Comparison of ENCODE assay signal across 8 cellular contexts in the genomic region with DNA sequence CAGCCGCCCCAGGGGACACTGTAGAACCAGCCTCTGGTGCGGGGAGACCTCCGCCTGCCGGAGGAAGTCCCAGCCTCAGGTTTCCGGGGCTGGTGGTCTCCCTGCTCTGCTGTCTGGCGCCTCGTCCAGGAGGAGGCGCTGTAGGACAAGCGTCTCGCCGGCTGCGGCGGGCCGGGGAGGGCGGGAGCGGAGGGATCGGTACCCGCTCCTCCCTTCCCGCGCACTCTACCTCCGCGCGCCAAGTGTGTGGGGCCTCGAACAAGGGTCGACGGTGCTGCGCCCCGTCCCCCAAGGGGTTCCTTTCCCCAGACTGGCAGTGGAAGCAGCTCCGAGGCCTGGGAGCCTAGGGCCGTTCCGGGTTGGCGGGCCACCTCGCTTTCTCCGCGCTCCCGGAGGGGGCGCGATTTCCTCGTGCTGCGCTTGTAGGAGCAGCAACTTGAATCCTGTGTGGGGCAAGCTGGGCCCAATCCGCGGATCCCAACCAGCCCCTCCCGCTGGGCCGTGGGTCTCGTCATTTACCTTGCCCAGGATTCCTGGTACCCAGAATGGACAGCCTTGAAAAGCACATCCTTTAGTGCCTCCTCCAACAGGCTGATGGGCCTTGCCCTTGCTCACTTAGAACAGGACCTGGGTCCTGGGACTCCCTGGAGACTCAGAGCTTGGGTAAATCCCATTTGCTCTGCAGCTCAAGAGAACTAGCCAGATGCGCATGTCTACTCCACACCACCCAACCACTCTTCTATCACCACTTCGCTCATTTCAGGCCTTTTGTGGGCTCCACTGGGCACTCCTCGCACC. TPM values are rescaled to one million over a fixed set of nuclear protein-coding genes. Genes with fewer than 3 reads are reported as not detected.
DNase-seq lines count a peak whose midpoint lies in the region; ATAC-seq and TF ChIP-seq lines count a peak whose summit lies in the region.

No MANE protein-coding gene starts in this region.

- H3K27me3 ChIP-seq in BLaER1 treated with 17β-estradiol and CSF1 and Interleukin-3, amounts not matched to agents 10 nM and 100 nM = peaks cover 50 to 86% (median 62%) of the 10 kb centered on the region in 11 experiments
- H3K27me3 ChIP-seq in esophagus squamous epithelium = peaks cover 13 to 100% (median 29%) of the 10 kb centered on the region in 4 donors

- TF ChIP-seq POLR2A in esophagus squamous epithelium (IDR thresholded peaks at IDR 0.05) = no peak

- no peak overlapping the region for H3K27ac ChIP-seq in BLaER1 treated with 17β-estradiol and CSF1 and Interleukin-3, amounts not matched to agents 10 nM and 100 nM
- peak overlapping the region; percentile 18 to 66 (median 62) for H3K27ac ChIP-seq in esophagus squamous epithelium

- DNase-seq in NCI-H82 treated with DMSO at 0.1 percent for 48 hours (lab: John Stamatoyannopoulos, UW; ENCODE audit: unreplicated experiment) = peak; percentile 76
- peak; percentile 89 for DNase-seq in activated CD8-positive, alpha-beta memory T cell treated with anti-CD3 and anti-CD28 coated beads, Interleukin-2, amount 50 U/mL, for 48 hours
- no peak for DNase-seq in esophagus squamous epithelium (lab: John Stamatoyannopoulos, UW)
- DNase-seq in myocyte (ENCODE audit: low read depth) = peak; percentile 75
- DNase-seq in stimulated activated naive CD4-positive, alpha-beta T cell (lab: John Stamatoyannopoulos, UW) = peak; percentile 37 to 57 (median 46)

- H3K9ac ChIP-seq in BLaER1 treated with 17β-estradiol and CSF1 and Interleukin-3, amounts not matched to agents 10 nM and 100 nM = no peak overlapping the region

- H3K4me2 ChIP-seq in BLaER1 treated with 17β-estradiol and CSF1 and Interleukin-3, amounts not matched to agents 10 nM and 100 nM = peak overlapping the region in 8 of 11 experiments; percentile 18 to 60 (median 35); a peak in 11 of 22 replicates

- intact Hi-C loops in esophagus squamous epithelium (cut with DNase I) = loop anchor here (5.0 to 10.0 kb wide), 2 partner anchors 314 to 497 kb away; no protein-coding TSS in a partner anchor

- peak; percentile 76 to 95 (median 88) for TF ChIP-seq CTCF in esophagus squamous epithelium (IDR thresholded peaks at IDR 0.05)

- H3K9me3 ChIP-seq in BLaER1 treated with 17β-estradiol and CSF1 and Interleukin-3, amounts not matched to agents 10 nM and 100 nM (replicated peaks in 1 of 11) = peaks cover 10 to 39% (median 25%) of the 10 kb centered on the region in 11 experiments; a peak in 20 of 22 replicates
- no peaks in the 10 kb centered on the region for H3K9me3 ChIP-seq in esophagus squamous epithelium

- peaks cover 6 to 12% (median 11%) of the 10 kb centered on the region in 10 experiments; a peak in 17 of 20 replicates for H3K4me1 ChIP-seq in BLaER1 treated with 17β-estradiol and CSF1 and Interleukin-3, amounts not matched to agents 10 nM and 100 nM
- H3K4me1 ChIP-seq in esophagus squamous epithelium = peaks cover 0 to 32% (median 9%) of the 10 kb centered on the region in 3 donors

- ATAC-seq in GM18907 (IDR thresholded peaks at IDR 0.05; ENCODE audit: unreplicated experiment) (peak; percentile 94), HG03108 (IDR thresholded peaks at IDR 0.05; ENCODE audit: unreplicated experiment) (peak; percentile 90)

- peak overlapping the region in 2 of 10 experiments; percentile 36 to 40; a peak in 3 of 20 replicates for H3K4me3 ChIP-seq in BLaER1 treated with 17β-estradiol and CSF1 and Interleukin-3, amounts not matched to agents 10 nM and 100 nM
- peak overlapping the region; percentile 37 to 67 (median 44) for H3K4me3 ChIP-seq in esophagus squamous epithelium

- H3K36me3 ChIP-seq in BLaER1 treated with 17β-estradiol and CSF1 and Interleukin-3, amounts not matched to agents 10 nM and 100 nM = no peaks in the 10 kb centered on the region
- H3K36me3 ChIP-seq in esophagus squamous epithelium = no peaks in the 10 kb centered on the region

- H4K20me1 ChIP-seq in BLaER1 treated with 17β-estradiol and CSF1 and Interleukin-3, amounts not matched to agents 10 nM and 100 nM = no peaks in the 10 kb centered on the region

- 37 to 57% methylated on average over 5 to 8 of the region's 48 CpGs for WGBS in esophagus squamous epithelium, 2 donors

RNA-seq across cellular contexts. Expression of a gene that starts 10.6 kb away (rescaled TPM):
- total RNA-seq in esophagus squamous epithelium = 1 to 10 TPM in 1 of 4 donors, under 1 TPM in 1, not detected in 2; 0.31 to 2.5 TPM
- not detected in 2 replicates for total RNA-seq in myocyte
- polyA plus RNA-seq in myocyte (2012) = 0.16 TPM

RNA-seq across cellular contexts. Expression of a gene that starts 11.2 kb away (rescaled TPM):
- total RNA-seq in esophagus squamous epithelium (1 to 10 TPM in 3 of 4 donors, not detected in 1; 1.2 to 4.6 (median 1.2) TPM), myocyte (0.88 and 2.2 TPM in 2 replicates)
- 2.3 TPM for polyA plus RNA-seq in myocyte (2012)

RNA-seq across cellular contexts. Expression of a gene that starts 16.4 kb away (rescaled TPM):
- total RNA-seq in esophagus squamous epithelium = 1 to 10 TPM in 2 of 4 donors, under 1 TPM in 1, not detected in 1; 0.40 to 2.9 (median 1.5) TPM
- not detected in 2 replicates for total RNA-seq in myocyte
- polyA plus RNA-seq in myocyte (2012) = 0.11 TPM

RNA-seq across cellular contexts. Expression of a gene that starts 18.2 kb away (rescaled TPM):
- total RNA-seq in esophagus squamous epithelium = 1 to 10 TPM in 1 of 4 donors, under 1 TPM in 1, not detected in 2; 0.61 to 3.4 TPM
- 0.16 and 0.29 TPM in 2 replicates for total RNA-seq in myocyte
- polyA plus RNA-seq in myocyte (2012) = 0.21 TPM

RNA-seq across cellular contexts. Expression of a gene that starts 24.1 kb away (rescaled TPM):
- total RNA-seq in esophagus squamous epithelium (under 1 TPM in 2 of 4 donors, not detected in 2; 0.22 to 0.38 TPM), myocyte (not detected in 2 replicates)
- not detected for polyA plus RNA-seq in myocyte (2012)

Comparison
In these comparisons a context has a peak if more than half of its experiments do, and no peak if none do; other contexts are left out.
1. H3K27ac ChIP-seq: peak in esophagus squamous epithelium (4 of 4); none in BLaER1 treated with 17β-estradiol and CSF1 and Interleukin-3, amounts not matched to agents 10 nM and 100 nM (0 of 11).